ENCODE assay signal across 8 cellular contexts in genomic region chr12:62603061-62603810, GRCh38.
DNase-seq lines count a peak whose midpoint lies in the region; ATAC-seq, FAIRE-seq and TF ChIP-seq lines count a peak whose summit lies in the region.

No MANE protein-coding gene starts in this region.

- peak; percentile 93 for TF ChIP-seq POLR2A in GM12892 (IDR thresholded peaks at IDR 0.05; ENCODE audit: low read depth, low read length)

- H3K27ac Mint-ChIP-seq in T-helper 17 cell, result peak overlapping the region; percentile 99

- H3K4me1 Mint-ChIP-seq in T-helper 17 cell, result peaks cover 39% of the 10 kb centered on the region

- DNase-seq in GM12892 (ENCODE audit: insufficient read length), result peak; percentile 66
- DNase-seq in NCI-H1092 treated with DMSO at 0.1 percent for 48 hours (lab: John Stamatoyannopoulos, UW), result peak; percentile 72
- peak; percentile 71 to 81 (median 71) for DNase-seq in T-helper 17 cell
- peak; percentile 39 to 94 (median 86) for DNase-seq in anterior cingulate cortex (lab: John Stamatoyannopoulos, UW)
- DNase-seq in hepatic stellate cell (ENCODE audit: low spot score), result peak; percentile 82
- DNase-seq in renal cortical epithelial cell (ENCODE audit: low read depth), result peak; percentile 72
- no peak for DNase-seq in OCI-M2 (lab: John Stamatoyannopoulos, UW; ENCODE audit: unreplicated experiment)

- ATAC-seq in HG02642 (IDR thresholded peaks at IDR 0.05; ENCODE audit: poor library complexity, unreplicated experiment) (peak; percentile 73), T-helper 17 cell (peak; percentile 62)

- no peaks in the 10 kb centered on the region for H3K27me3 Mint-ChIP-seq in T-helper 17 cell

- H3K9me3 ChIP-seq in T-helper 17 cell (ENCODE audit: control insufficient read depth, low read length, poor library complexity, severe bottlenecking), result no peaks in the 10 kb centered on the region

- no peaks in the 10 kb centered on the region for H3K36me3 Mint-ChIP-seq in T-helper 17 cell (ENCODE audit: low read depth)

- H3K4me3 Mint-ChIP-seq in T-helper 17 cell, result peak overlapping the region; percentile 93

- FAIRE-seq in GM12892 (lab: Jason Lieb, UNC), result no peak
